In genomic region chr5:119321569-119322311, GRCh38 we compare ENCODE assay signal across 1 cellular context.
TF ChIP-seq lines count a peak whose summit lies in the region.

No MANE protein-coding gene starts in this region.

TF ChIP-seq in K562, 482 proteins besides CTCF, POLR2A, EP300 and RAD21 (continued from another document and continues in another):
- TF ChIP-seq ATF4 (CRISPR knock-in tag; IDR thresholded peaks at IDR 0.05) (peak; percentile 48; the same call in 1 of the 2 replicates), BRF2 (IDR thresholded peaks at IDR 0.05; ENCODE audit: borderline replicate concordance, insufficient read depth, insufficient read length) (no peak), SUPT5H (IDR thresholded peaks at IDR 0.05) (peak; percentile 67), NFIX (CRISPR knock-in tag; IDR thresholded peaks at IDR 0.05; ENCODE audit: low read depth) (no peak), VEZF1 (CRISPR knock-in tag; IDR thresholded peaks at IDR 0.05) (peak; percentile 64), STAG1 (CRISPR knock-in tag; IDR thresholded peaks at IDR 0.05; ENCODE audit: borderline replicate concordance) (no peak), FOXK2 (conservative IDR thresholded peaks at IDR 0.05 in 1 of 2, IDR thresholded peaks at IDR 0.05 in 1 of 2; ENCODE audit: low read depth in 2 of 2) (peak; percentile 43; a peak in 2 of 4 replicates), ESRRA (IDR thresholded peaks at IDR 0.05; ENCODE audit: borderline replicate concordance, low read depth) (peak; percentile 49; the same call in 1 of the 2 replicates), SNRNP70 (optimal IDR thresholded peaks at IDR 0.05; ENCODE audit: low read depth, low read length) (no peak), ZHX1 (conservative IDR thresholded peaks at IDR 0.05; ENCODE audit: low read length) (no peak), POLR2H (tag; IDR thresholded peaks at IDR 0.05; ENCODE audit: low read depth) (no peak; the same call in none of the 2 replicates), SMAD4 (CRISPR knock-in tag; conservative IDR thresholded peaks at IDR 0.05) (peak; percentile 92), BRF1 (IDR thresholded peaks at IDR 0.05; ENCODE audit: borderline replicate concordance, extremely low read depth, insufficient read length) (no peak), XRCC5 (IDR thresholded peaks at IDR 0.05; ENCODE audit: low read depth, low read length) (no peak), FOS (IDR thresholded peaks at IDR 0.05; ENCODE audit: extremely low read depth, insufficient read length) (no peak), CREBBP (IDR thresholded peaks at IDR 0.05; ENCODE audit: low read depth, low read length) (no peak), MAFK (IDR thresholded peaks at IDR 0.05; ENCODE audit: low read length) (peak; percentile 61), ZNF12 (CRISPR knock-in tag; IDR thresholded peaks at IDR 0.05) (no peak), BACH1 (tag; IDR thresholded peaks at IDR 0.05) (no peak), CREB5 (CRISPR knock-in tag; IDR thresholded peaks at IDR 0.05) (no peak), NFYB (IDR thresholded peaks at IDR 0.05; ENCODE audit: extremely low read depth, insufficient read length) (no peak), ZNF780A (CRISPR knock-in tag; IDR thresholded peaks at IDR 0.05) (no peak), ZNF347 (CRISPR knock-in tag; IDR thresholded peaks at IDR 0.05; ENCODE audit: low read depth) (no peak), ZNF140 (CRISPR knock-in tag; IDR thresholded peaks at IDR 0.05) (no peak), MYC (IDR thresholded peaks at IDR 0.05; ENCODE audit: low read depth, low read length) (peak; percentile 79), MYC (CRISPR knock-in tag; IDR thresholded peaks at IDR 0.05; ENCODE audit: borderline replicate concordance, low read depth) (no peak), FOXJ2 (tag; IDR thresholded peaks at IDR 0.05) (peak; percentile 44; the same call in 1 of the 2 replicates), CHD7 (IDR thresholded peaks at IDR 0.05; ENCODE audit: low read depth, low read length) (no peak), ZC3H4 (CRISPR knock-in tag; IDR thresholded peaks at IDR 0.05; ENCODE audit: borderline replicate concordance) (no peak), ZNF551 (CRISPR knock-in tag; IDR thresholded peaks at IDR 0.05) (no peak), ZNF699 (CRISPR knock-in tag; IDR thresholded peaks at IDR 0.05; ENCODE audit: insufficient replicate concordance) (no peak), ETS1 (conservative IDR thresholded peaks at IDR 0.05; ENCODE audit: control insufficient read depth, low read depth, low read length) (no peak), TOE1 (IDR thresholded peaks at IDR 0.05; ENCODE audit: borderline replicate concordance) (peak; percentile 80; the same call in 1 of the 2 replicates), TOE1 (CRISPR knock-in tag; IDR thresholded peaks at IDR 0.05; ENCODE audit: borderline replicate concordance, low read depth) (no peak), MTF1 (CRISPR knock-in tag; IDR thresholded peaks at IDR 0.05; ENCODE audit: borderline replicate concordance) (no peak), ZC3H11A (IDR thresholded peaks at IDR 0.05; ENCODE audit: low read depth, low read length) (no peak), ZNF277 (CRISPR knock-in tag; IDR thresholded peaks at IDR 0.05; ENCODE audit: borderline replicate concordance) (no peak), PHF20 (IDR thresholded peaks at IDR 0.05; ENCODE audit: partially characterized antibody) (no peak), PHB (CRISPR knock-in tag; IDR thresholded peaks at IDR 0.05) (no peak)
